ENCODE assay signal across 8 cellular contexts in genomic region chr5:100623719-100624118, GRCh38.
A peak's percentile ranks its signal among the peaks of the same experiment; 100 is the strongest.
DNase-seq lines count a peak whose midpoint lies in the region; ATAC-seq and TF ChIP-seq lines count a peak whose summit lies in the region.

No MANE protein-coding gene starts in this region.

- no peak overlapping the region for H3K18ac ChIP-seq in mesenchymal stem cell (ENCODE audit: low read depth in 1 of 2, low read length in 2 of 2)

- H3K9me3 ChIP-seq in adrenal gland (replicated peaks in 1 of 3) (no peaks in the 10 kb centered on the region), mesenchymal stem cell (ENCODE audit: control insufficient read depth, low read length) (no peaks in the 10 kb centered on the region)

- no peak overlapping the region for H3K23ac ChIP-seq in mesenchymal stem cell (ENCODE audit: low read length in 2 of 2)

- DNase-seq in NCI-H1092 treated with DMSO at 0.1 percent for 48 hours (lab: John Stamatoyannopoulos, UW) (peak; percentile 68), NCI-H1092 (lab: John Stamatoyannopoulos, UW) (no peak), Kasumi-1 (lab: John Stamatoyannopoulos, UW) (peak; percentile 71 to 85), adrenal gland (no peak), mesenchymal stem cell (peak; percentile 42), WTC11 (ENCODE audit: low spot score) (no peak)
- DNase-seq in activated effector memory CD4-positive, alpha-beta T cell treated with Interleukin-2 at 50 U/mL for 16 hours, result no peak

- POLR2A ChIA-PET in WTC11 (lab: Charles Lee), result interaction anchor here (0.7 kb wide), 1 partner anchor 193 kb away, joined by 3 read pairs; no protein-coding TSS in a partner anchor

- H3K4me3 ChIP-seq in adrenal gland, result no peak overlapping the region
- H3K4me3 ChIP-seq in mesenchymal stem cell (ENCODE audit: insufficient read depth in 1 of 2, low read depth in 1 of 2, low read length in 2 of 2), result no peak overlapping the region

- H2AK5ac ChIP-seq in mesenchymal stem cell (ENCODE audit: low read length, severe bottlenecking), result no peak overlapping the region

- H3K27ac ChIP-seq in adrenal gland (no peak overlapping the region), mesenchymal stem cell (ENCODE audit: low read length, poor library complexity, severe bottlenecking) (no peak overlapping the region)

- H3K79me1 ChIP-seq in mesenchymal stem cell (replicated peaks; ENCODE audit: low read length, poor library complexity, severe bottlenecking), result no peaks in the 10 kb centered on the region

- no peak overlapping the region for H4K8ac ChIP-seq in mesenchymal stem cell (ENCODE audit: low read length)

- H3K27me3 ChIP-seq in adrenal gland (no peaks in the 10 kb centered on the region), mesenchymal stem cell (ENCODE audit: control insufficient read depth in 1 of 2, insufficient read depth in 1 of 2, low read length in 2 of 2) (no peaks in the 10 kb centered on the region)

- peaks cover 6% of the 10 kb centered on the region for H3K4me1 Mint-ChIP-seq in WTC11

- TF ChIP-seq POLR2A in adrenal gland (IDR thresholded peaks at IDR 0.05), result no peak

- no peaks in the 10 kb centered on the region for H3K36me3 Mint-ChIP-seq in WTC11

- no peak overlapping the region for H3K4me2 ChIP-seq in mesenchymal stem cell (ENCODE audit: low read length, poor library complexity, severe bottlenecking)

- H2BK15ac ChIP-seq in mesenchymal stem cell (ENCODE audit: low read depth, poor library complexity, severe bottlenecking), result no peak overlapping the region

- peak overlapping the region; percentile 12 for H3K9ac ChIP-seq in mesenchymal stem cell (ENCODE audit: low read length)

- TF ChIP-seq CTCF in adrenal gland (IDR thresholded peaks at IDR 0.05) (peak in 5 of 6 experiments; percentile 19 to 39 (median 35)), WTC11 (IDR thresholded peaks at IDR 0.05) (no peak)

- H3K36me3 ChIP-seq in adrenal gland (replicated peaks in 1 of 2), result no peaks in the 10 kb centered on the region
- H3K36me3 ChIP-seq in mesenchymal stem cell (ENCODE audit: control insufficient read depth in 1 of 2, insufficient read depth in 2 of 2, low read depth in 1 of 2, low read length in 2 of 2), result no peaks in the 10 kb centered on the region

- no peak overlapping the region for H2BK5ac ChIP-seq in mesenchymal stem cell (ENCODE audit: low read depth, low read length, poor library complexity, severe bottlenecking)

- H2BK120ac ChIP-seq in mesenchymal stem cell (ENCODE audit: low read depth, low read length), result no peak overlapping the region

- H2BK12ac ChIP-seq in mesenchymal stem cell (ENCODE audit: low read length in 2 of 2), result no peak overlapping the region

- H3K14ac ChIP-seq in mesenchymal stem cell (ENCODE audit: low read length in 2 of 2), result no peak overlapping the region

- H3K9me3 Mint-ChIP-seq in WTC11, result peaks cover 4% of the 10 kb centered on the region

- H3K4ac ChIP-seq in mesenchymal stem cell (ENCODE audit: low read depth in 1 of 2, low read length in 2 of 2), result no peak overlapping the region

- WGBS in adrenal gland, 4 donors, result 25 to 34% (median 28%) methylated on average over 2 of the region's 2 CpGs
- WGBS in mesenchymal stem cell, result 60% methylated on average over 2 of the region's 2 CpGs

- CTCF ChIA-PET in WTC11 (lab: Charles Lee), result no interaction called here

- ATAC-seq in GM21717 (IDR thresholded peaks at IDR 0.05; ENCODE audit: unreplicated experiment) (peak; percentile 95), WTC11 (no peak)

- H2AFZ ChIP-seq in mesenchymal stem cell (ENCODE audit: low read depth, low read length), result no peak overlapping the region

- intact Hi-C loops in adrenal gland (cut with DNase I), result no loop called here

- H4K91ac ChIP-seq in mesenchymal stem cell (ENCODE audit: low read length), result no peak overlapping the region

- H3K4me1 ChIP-seq in adrenal gland (replicated peaks in 1 of 2) (no peaks in the 10 kb centered on the region), mesenchymal stem cell (ENCODE audit: control insufficient read depth, insufficient read depth, low read depth, low read length) (no peaks in the 10 kb centered on the region)

- no peaks in the 10 kb centered on the region for H3K27me3 Mint-ChIP-seq in WTC11 (ENCODE audit: low read depth)

- H3K4me3 Mint-ChIP-seq in WTC11, result no peak overlapping the region

- H3K27ac Mint-ChIP-seq in WTC11, result no peak overlapping the region

TF ChIP-seq in WTC11, 78 proteins besides CTCF, POLR2A, EP300 and RAD21:
- TF ChIP-seq RORB (CRISPR knock-in tag; IDR thresholded peaks at IDR 0.05), result no peak
- no peak for TF ChIP-seq ZNF532 (CRISPR knock-in tag; IDR thresholded peaks at IDR 0.05; ENCODE audit: borderline replicate concordance)
TF ChIP-seq in WTC11: peak in this region for 0.

Comparison
In these comparisons a context has a peak if more than half of its experiments do, and no peak if none do; other contexts are left out.
1. DNase-seq: peak in NCI-H1092 treated with DMSO at 0.1 percent for 48 hours (single experiment), Kasumi-1 (2 of 2) and mesenchymal stem cell (single experiment); none in NCI-H1092 (single experiment), adrenal gland (0 of 7), activated effector memory CD4-positive, alpha-beta T cell treated with Interleukin-2 at 50 U/mL for 16 hours (single experiment) and WTC11 (single experiment).